9 cellular contexts compared by ENCODE assay signal in genomic region chr2:162890690-162891311, GRCh38. TPM values are rescaled to one million over a fixed set of nuclear protein-coding genes. Genes with fewer than 3 reads are reported as not detected.
DNase-seq lines count a peak whose midpoint lies in the region; ATAC-seq and TF ChIP-seq lines count a peak whose summit lies in the region.
"Had no signal": no experiment of that assay in that cellular context is flagged by ENCODE, and none has a peak within 500 bp of the region (broad histone marks: within the 10 kb centered on the region; RNA-seq: fewer than 3 reads in every experiment).

No MANE protein-coding gene starts in this region.

- peak; percentile 74 for TF ChIP-seq CTCF in cardiac fibroblast (IDR thresholded peaks at IDR 0.05; ENCODE audit: low read depth, low read length)

- peak; percentile 15 for DNase-seq in activated naive CD4-positive, alpha-beta T cell treated with anti-CD3 and anti-CD28 coated beads for 36 hours
- DNase-seq in activated naive CD4-positive, alpha-beta T cell (lab: John Stamatoyannopoulos, UW), result no peak
- DNase-seq in NCI-H748 treated with DMSO at 0.1 percent for 48 hours (lab: John Stamatoyannopoulos, UW) (peak; percentile 68), cardiac fibroblast (ENCODE audit: low read depth in 2 of 2) (peak; percentile 72 to 84), medulla oblongata (ENCODE audit: extremely low spot score) (peak; percentile 67)
- DNase-seq in activated naive CD8-positive, alpha-beta T cell treated with anti-CD3 and anti-CD28 coated beads for 36 hours, result no peak

- H3K4me3 Mint-ChIP-seq in activated naive CD4-positive, alpha-beta T cell treated with anti-CD3 and anti-CD28 coated beads for 36 hours, result no peak overlapping the region
- H3K4me3 Mint-ChIP-seq in activated naive CD8-positive, alpha-beta T cell treated with anti-CD3 and anti-CD28 coated beads for 36 hours, result no peak overlapping the region

- no peaks in the 10 kb centered on the region for H3K4me1 Mint-ChIP-seq in activated naive CD4-positive, alpha-beta T cell treated with anti-CD3 and anti-CD28 coated beads for 36 hours (ENCODE audit: low read depth)
- H3K4me1 Mint-ChIP-seq in activated naive CD8-positive, alpha-beta T cell treated with anti-CD3 and anti-CD28 coated beads for 36 hours, result no peaks in the 10 kb centered on the region

- H3K27ac Mint-ChIP-seq in activated naive CD4-positive, alpha-beta T cell treated with anti-CD3 and anti-CD28 coated beads for 36 hours, result no peak overlapping the region
- no peak overlapping the region for H3K27ac Mint-ChIP-seq in activated naive CD8-positive, alpha-beta T cell treated with anti-CD3 and anti-CD28 coated beads for 36 hours

- peak; percentile 96 for ATAC-seq in GM21515 (IDR thresholded peaks at IDR 0.05; ENCODE audit: unreplicated experiment)
- ATAC-seq in HG03558 (IDR thresholded peaks at IDR 0.05; ENCODE audit: extremely low read depth, unreplicated experiment), result peak; percentile 71

- intact Hi-C loops in activated naive CD4-positive, alpha-beta T cell treated with anti-CD3 and anti-CD28 coated beads for 36 hours (cut with micrococcal nuclease), result loop anchor here (2.0 kb wide), 1 partner anchor 242 kb away; no protein-coding TSS in a partner anchor

- no peaks in the 10 kb centered on the region for H3K27me3 Mint-ChIP-seq in activated naive CD4-positive, alpha-beta T cell treated with anti-CD3 and anti-CD28 coated beads for 36 hours (ENCODE audit: low read depth)
- no peaks in the 10 kb centered on the region for H3K27me3 Mint-ChIP-seq in activated naive CD8-positive, alpha-beta T cell treated with anti-CD3 and anti-CD28 coated beads for 36 hours

- no peaks in the 10 kb centered on the region for H3K36me3 Mint-ChIP-seq in activated naive CD4-positive, alpha-beta T cell treated with anti-CD3 and anti-CD28 coated beads for 36 hours (ENCODE audit: low read depth)
- H3K36me3 Mint-ChIP-seq in activated naive CD8-positive, alpha-beta T cell treated with anti-CD3 and anti-CD28 coated beads for 36 hours, result no peaks in the 10 kb centered on the region

- no peak overlapping the region for H3K4me3 ChIP-seq in cardiac fibroblast (replicated peaks in 1 of 2; ENCODE audit: low read depth in 2 of 2, low read length in 2 of 2)

- no peaks in the 10 kb centered on the region for H3K9me3 Mint-ChIP-seq in activated naive CD4-positive, alpha-beta T cell treated with anti-CD3 and anti-CD28 coated beads for 36 hours
- H3K9me3 Mint-ChIP-seq in activated naive CD8-positive, alpha-beta T cell treated with anti-CD3 and anti-CD28 coated beads for 36 hours, result no peaks in the 10 kb centered on the region

- CTCF ChIA-PET in activated naive CD4-positive, alpha-beta T cell treated with anti-CD3 and anti-CD28 coated beads for 36 hours (lab: Charles Lee), result interaction anchor here (0.5 to 0.6 kb wide), 3 partner anchors 185 to 1215 kb away, joined by 4 to 12 read pairs (median 4); no protein-coding TSS in a partner anchor

RNA-seq across cellular contexts. Expression of gene KCNH7, which starts 52.2 kb away (rescaled TPM):
- not detected for total RNA-seq in activated naive CD4-positive, alpha-beta T cell treated with anti-CD3 and anti-CD28 coated beads for 36 hours
- not detected for total RNA-seq in activated naive CD8-positive, alpha-beta T cell treated with anti-CD3 and anti-CD28 coated beads for 36 hours
- total RNA-seq: mononuclear cell had no signal

Comparison
In these comparisons a context has a peak if more than half of its experiments do, and no peak if none do; other contexts are left out.
1. DNase-seq: peak in activated naive CD4-positive, alpha-beta T cell treated with anti-CD3 and anti-CD28 coated beads for 36 hours (single experiment), NCI-H748 treated with DMSO at 0.1 percent for 48 hours (single experiment), cardiac fibroblast (2 of 2) and medulla oblongata (single experiment); none in activated naive CD4-positive, alpha-beta T cell (0 of 4) and activated naive CD8-positive, alpha-beta T cell treated with anti-CD3 and anti-CD28 coated beads for 36 hours (single experiment).